In the genomic region with DNA sequence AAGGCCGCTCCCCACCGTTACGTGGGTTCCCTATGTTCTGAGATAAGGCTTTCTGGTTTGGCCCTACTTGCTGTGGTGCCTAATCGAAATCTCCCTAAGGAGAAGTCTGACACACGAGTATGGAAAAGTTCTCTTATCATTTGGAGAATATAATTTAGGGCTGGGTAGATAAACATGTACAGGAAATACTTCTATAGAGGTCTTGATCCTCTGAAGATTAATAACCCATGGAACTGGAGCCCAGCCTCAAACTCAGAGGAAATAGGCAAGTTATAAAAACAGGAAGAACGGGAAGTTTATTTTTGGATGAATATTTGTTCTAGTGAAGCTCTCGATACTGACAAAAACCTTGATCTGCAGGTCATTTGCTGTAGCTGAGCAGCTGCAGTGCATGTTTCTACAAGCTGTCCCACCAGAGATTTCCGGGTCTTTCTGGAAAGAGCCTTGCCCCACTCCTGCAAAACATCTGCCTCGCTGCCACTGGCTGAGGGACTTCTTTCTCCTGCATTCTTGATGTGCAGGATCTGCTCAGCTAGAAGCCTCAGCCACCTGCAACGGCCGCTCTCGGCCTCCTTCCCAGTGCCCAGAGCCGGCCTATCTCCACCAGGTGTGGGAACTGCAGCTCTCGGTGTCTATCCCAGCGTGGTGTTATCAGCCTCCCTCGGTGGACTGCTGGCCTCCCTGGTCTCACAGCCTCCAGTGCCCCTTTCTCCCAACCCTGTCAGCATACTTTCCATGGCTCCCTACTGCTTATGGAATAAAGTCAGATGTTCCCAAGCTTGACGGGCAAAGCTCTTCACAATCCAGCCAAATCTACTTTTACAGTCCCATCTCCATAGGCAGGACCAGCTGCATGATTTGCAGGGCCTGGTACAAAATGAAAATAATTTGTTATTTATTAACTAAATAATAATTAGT, we compare ENCODE assay signal across 10 cellular contexts. TPM values are rescaled to one million over a fixed set of nuclear protein-coding genes. Genes with fewer than 3 reads are reported as not detected.
DNase-seq lines count a peak whose midpoint lies in the region; ATAC-seq and TF ChIP-seq lines count a peak whose summit lies in the region.
"Had no signal": no experiment of that assay in that cellular context is flagged by ENCODE, and none has a peak within 500 bp of the region (broad histone marks: within the 10 kb centered on the region; RNA-seq: fewer than 3 reads in every experiment).

No MANE protein-coding gene starts in this region.

- H3K27ac ChIP-seq in right cardiac atrium (ENCODE audit: low read length), result peak overlapping the region; percentile 69
- H3K27ac ChIP-seq in spleen, result peak overlapping the region in 7 of 8 donors; percentile 22 to 73 (median 61)
- H3K27ac ChIP-seq: neutrophil had no signal

- H3K27me3 ChIP-seq in right cardiac atrium (ENCODE audit: control insufficient read depth, insufficient read depth), result no peaks in the 10 kb centered on the region
- H3K27me3 ChIP-seq in spleen (replicated peaks in 1 of 7), result no peaks in the 10 kb centered on the region
- H3K27me3 ChIP-seq: neutrophil had no signal

- TF ChIP-seq POLR2A in spleen (IDR thresholded peaks at IDR 0.05), result no peak

- intact Hi-C loops in right cardiac atrium (cut with DNase I) (no loop called here), spleen (cut with DNase I; ENCODE audit: low total_unique reads) (no loop called here)
- intact Hi-C loops in activated T-helper 1 cell treated with anti-CD3 and anti-CD28 coated beads, Interleukin-12 subunit alpha, Interleukin-12 subunit beta, Interleukin-2, Interleukin-4 antibody, amounts not matched to agents 30 ng/mL and 10 ng/mL and 1 ng/mL, durations not matched to agents 14 hours and 24 hours and 36 hours (cut with micrococcal nuclease), result loop anchor here (1.0 to 10.0 kb wide), 6 partner anchors 25 to 399 kb away; a partner anchor contains a TSS

- TF ChIP-seq CTCF in spleen (IDR thresholded peaks at IDR 0.05 in 8 of 11, conservative IDR thresholded peaks at IDR 0.05 in 3 of 11), result no peak

- no peaks in the 10 kb centered on the region for H3K9me3 Mint-ChIP-seq in activated T-helper 1 cell treated with anti-CD3 and anti-CD28 coated beads, Interleukin-12 subunit alpha, Interleukin-12 subunit beta, Interleukin-2, Interleukin-4 antibody, amounts not matched to agents 30 ng/mL and 10 ng/mL and 1 ng/mL, durations not matched to agents 14 hours and 24 hours and 36 hours

- H3K27ac Mint-ChIP-seq in activated T-helper 1 cell treated with anti-CD3 and anti-CD28 coated beads, Interleukin-12 subunit alpha, Interleukin-12 subunit beta, Interleukin-2, Interleukin-4 antibody, amounts not matched to agents 30 ng/mL and 10 ng/mL and 1 ng/mL, durations not matched to agents 14 hours and 24 hours and 36 hours, result no peak overlapping the region

- peaks cover 7% of the 10 kb centered on the region for H3K27me3 Mint-ChIP-seq in activated T-helper 1 cell treated with anti-CD3 and anti-CD28 coated beads, Interleukin-12 subunit alpha, Interleukin-12 subunit beta, Interleukin-2, Interleukin-4 antibody, amounts not matched to agents 30 ng/mL and 10 ng/mL and 1 ng/mL, durations not matched to agents 14 hours and 24 hours and 36 hours (ENCODE audit: insufficient read depth)

- no peak overlapping the region for H3K4me3 Mint-ChIP-seq in activated T-helper 1 cell treated with anti-CD3 and anti-CD28 coated beads, Interleukin-12 subunit alpha, Interleukin-12 subunit beta, Interleukin-2, Interleukin-4 antibody, amounts not matched to agents 30 ng/mL and 10 ng/mL and 1 ng/mL, durations not matched to agents 14 hours and 24 hours and 36 hours

- no peaks in the 10 kb centered on the region for H3K9me3 ChIP-seq in right cardiac atrium (ENCODE audit: control insufficient read depth, low read length)
- H3K9me3 ChIP-seq in spleen, result no peaks in the 10 kb centered on the region
- H3K9me3 ChIP-seq: neutrophil had no signal

- no peaks in the 10 kb centered on the region for H3K36me3 ChIP-seq in spleen
- H3K36me3 ChIP-seq: neutrophil had no signal

- DNase-seq in HCEC 1CT, result peak; percentile 40
- DNase-seq in amniotic epithelial cell (ENCODE audit: low read depth), result peak; percentile 27
- no peak for DNase-seq in right cardiac atrium
- DNase-seq in spleen, result no peak
- DNase-seq in activated T-helper 1 cell treated with anti-CD3 and anti-CD28 coated beads, Interleukin-12 subunit alpha, Interleukin-12 subunit beta, Interleukin-2, Interleukin-4 antibody, amounts not matched to agents 30 ng/mL and 10 ng/mL and 1 ng/mL, durations not matched to agents 14 hours and 24 hours and 36 hours (ENCODE audit: low spot score), result no peak
- no peak for DNase-seq in activated T-cell treated with anti-CD3 and anti-CD28 coated beads for 4 hours
- DNase-seq in activated CD4-positive, alpha-beta T cell treated with anti-CD3 and anti-CD28 coated beads, Interleukin-2, amount 50 U/mL, for 48 hours, result no peak
- DNase-seq in GDM1 (lab: John Stamatoyannopoulos, UW), result no peak
- DNase-seq: NCI-H446 had no signal

- H3K36me3 Mint-ChIP-seq in activated T-helper 1 cell treated with anti-CD3 and anti-CD28 coated beads, Interleukin-12 subunit alpha, Interleukin-12 subunit beta, Interleukin-2, Interleukin-4 antibody, amounts not matched to agents 30 ng/mL and 10 ng/mL and 1 ng/mL, durations not matched to agents 14 hours and 24 hours and 36 hours (ENCODE audit: low read depth), result no peaks in the 10 kb centered on the region

- H3K4me1 Mint-ChIP-seq in activated T-helper 1 cell treated with anti-CD3 and anti-CD28 coated beads, Interleukin-12 subunit alpha, Interleukin-12 subunit beta, Interleukin-2, Interleukin-4 antibody, amounts not matched to agents 30 ng/mL and 10 ng/mL and 1 ng/mL, durations not matched to agents 14 hours and 24 hours and 36 hours (ENCODE audit: low read depth), result peaks cover 64% of the 10 kb centered on the region

- ATAC-seq in right cardiac atrium, result peak; percentile 25 to 45

- no peak overlapping the region for H3K4me3 ChIP-seq in right cardiac atrium (ENCODE audit: low read length)
- H3K4me3 ChIP-seq in spleen, result no peak overlapping the region

- peaks cover 18% of the 10 kb centered on the region for H3K4me1 ChIP-seq in right cardiac atrium (ENCODE audit: control insufficient read depth, insufficient read depth, low read length)
- H3K4me1 ChIP-seq in spleen, result peaks cover 25 to 71% (median 41%) of the 10 kb centered on the region in 6 donors

- WGBS in right cardiac atrium, result 37% methylated on average over 17 of the region's 17 CpGs
- WGBS in spleen, 5 donors, result 44 to 53% (median 51%) methylated on average over 17 of the region's 17 CpGs

RNA-seq across cellular contexts. Expression of a gene that starts 48.6 kb away (rescaled TPM):
- total RNA-seq in right cardiac atrium (10 to 100 TPM; 14.3 to 17.9 (median 16.4) TPM), spleen (10 to 100 TPM; 12.6 to 26.4 (median 14.9) TPM)
- polyA plus RNA-seq in right cardiac atrium (9.2 TPM), spleen (1 to 10 TPM; 3.5 to 5.5 (median 4.6) TPM)
- total RNA-seq in activated T-helper 1 cell treated with anti-CD3 and anti-CD28 coated beads, Interleukin-12 subunit alpha, Interleukin-12 subunit beta, Interleukin-2, Interleukin-4 antibody, amounts not matched to agents 30 ng/mL and 10 ng/mL and 1 ng/mL, durations not matched to agents 14 hours and 24 hours and 36 hours, result 8.5 and 9.4 TPM in 2 replicates

Comparison
In these comparisons a context has a peak if more than half of its experiments do, and no peak if none do; other contexts are left out.
1. DNase-seq: peak in HCEC 1CT (single experiment) and amniotic epithelial cell (single experiment); none in right cardiac atrium (0 of 3), spleen (single experiment), activated T-helper 1 cell treated with anti-CD3 and anti-CD28 coated beads, Interleukin-12 subunit alpha, Interleukin-12 subunit beta, Interleukin-2, Interleukin-4 antibody, amounts not matched to agents 30 ng/mL and 10 ng/mL and 1 ng/mL, durations not matched to agents 14 hours and 24 hours and 36 hours (single experiment), activated T-cell treated with anti-CD3 and anti-CD28 coated beads for 4 hours (single experiment), activated CD4-positive, alpha-beta T cell treated with anti-CD3 and anti-CD28 coated beads, Interleukin-2, amount 50 U/mL, for 48 hours (0 of 2) and GDM1 (single experiment).